Comparison of ENCODE assay signal across 2 cellular contexts in genomic region chr14:76422662-76423061, GRCh38.
A peak's percentile ranks its signal among the peaks of the same experiment; 100 is the strongest.
TF ChIP-seq lines count a peak whose summit lies in the region.

No MANE protein-coding gene starts in this region.

TF ChIP-seq in GM23338, 12 proteins besides CTCF, POLR2A, EP300 and RAD21:
- no peak for TF ChIP-seq STAT1 (IDR thresholded peaks at IDR 0.05; ENCODE audit: unreplicated experiment)
- TF ChIP-seq NANOG (IDR thresholded peaks at IDR 0.05; ENCODE audit: borderline replicate concordance), result no peak
- no peak for TF ChIP-seq REST (IDR thresholded peaks at IDR 0.05; ENCODE audit: unreplicated experiment)
- no peak for TF ChIP-seq ZNF331 (CRISPR knock-in tag; IDR thresholded peaks at IDR 0.05; ENCODE audit: low read depth)
- no peak for TF ChIP-seq ZNF462 (CRISPR knock-in tag; IDR thresholded peaks at IDR 0.05)
- TF ChIP-seq JUNB (IDR thresholded peaks at IDR 0.05; ENCODE audit: unreplicated experiment), result no peak
- TF ChIP-seq ETS1 (IDR thresholded peaks at IDR 0.05), result no peak
- TF ChIP-seq ZNF114 (CRISPR knock-in tag; IDR thresholded peaks at IDR 0.05), result no peak
- TF ChIP-seq EZH2phosphoT487 (IDR thresholded peaks at IDR 0.05; ENCODE audit: unreplicated experiment), result no peak
- no peak for TF ChIP-seq POLR2AphosphoS5 (IDR thresholded peaks at IDR 0.05; ENCODE audit: low read depth)
- TF ChIP-seq CREB1 (CRISPR knock-in tag; IDR thresholded peaks at IDR 0.05; ENCODE audit: low read depth), result no peak
- TF ChIP-seq EZH2 (IDR thresholded peaks at IDR 0.05; ENCODE audit: low read depth, unreplicated experiment), result no peak

TF ChIP-seq in H1, 55 proteins besides CTCF, POLR2A, EP300 and RAD21:
- TF ChIP-seq KDM1A (IDR thresholded peaks at IDR 0.05; ENCODE audit: borderline replicate concordance, low read length), result 0 out of 2 replicates have a peak, but pooled peaks have one; percentile 28
- TF ChIP-seq SP4 (IDR thresholded peaks at IDR 0.05; ENCODE audit: low read length), result no peak
- no peak for TF ChIP-seq TAF7 (optimal IDR thresholded peaks at IDR 0.05; ENCODE audit: borderline replicate concordance, low read depth, low read length)
- no peak for TF ChIP-seq SAP30 (IDR thresholded peaks at IDR 0.05; ENCODE audit: insufficient read depth, insufficient replicate concordance, low read length)
- no peak for TF ChIP-seq CTBP2 (IDR thresholded peaks at IDR 0.05; ENCODE audit: borderline replicate concordance, insufficient read depth, insufficient read length, low read length)
- TF ChIP-seq USF2 (IDR thresholded peaks at IDR 0.05; ENCODE audit: low read length), result no peak
- TF ChIP-seq BCL11A (IDR thresholded peaks at IDR 0.05; ENCODE audit: low read depth in 2 of 2, low read length in 2 of 2), result no peak
